ENCODE assay signal across 14 cellular contexts in genomic region chr4:75668596-75668995, GRCh38. TPM values are rescaled to one million over a fixed set of nuclear protein-coding genes. Genes with fewer than 3 reads are reported as not detected.
A peak's percentile ranks its signal among the peaks of the same experiment; 100 is the strongest.
DNase-seq lines count a peak whose midpoint lies in the region; ATAC-seq and TF ChIP-seq lines count a peak whose summit lies in the region.
"Had no signal": no experiment of that assay in that cellular context is flagged by ENCODE, and none has a peak within 500 bp of the region (broad histone marks: within the 10 kb centered on the region; RNA-seq: fewer than 3 reads in every experiment).

No MANE protein-coding gene starts in this region.

- H3K27me3 Mint-ChIP-seq in CD4-positive, alpha-beta T cell, result no peaks in the 10 kb centered on the region
- H3K27me3 Mint-ChIP-seq in activated CD8-positive, alpha-beta T cell treated with anti-CD3 and anti-CD28 coated beads, Interleukin-2, amount 10 ng/mL, durations not matched to agents 7 days and 5 days (ENCODE audit: low read depth), result no peaks in the 10 kb centered on the region
- H3K27me3 Mint-ChIP-seq in naive thymus-derived CD4-positive, alpha-beta T cell, result no peaks in the 10 kb centered on the region
- no peaks in the 10 kb centered on the region for H3K27me3 Mint-ChIP-seq in Caco-2 (ENCODE audit: insufficient read depth, unreplicated experiment)

- intact Hi-C loops in CD4-positive, alpha-beta T cell (cut with DNase I, micrococcal nuclease), result no loop called here
- intact Hi-C loops in naive thymus-derived CD4-positive, alpha-beta T cell (cut with micrococcal nuclease), result loop anchor here in 1 of 2 donors (1.0 kb wide), 1 partner anchor 9 kb away; no protein-coding TSS in a partner anchor
- intact Hi-C loops in Caco-2 (cut with micrococcal nuclease; ENCODE audit: unreplicated experiment), result no loop called here

- peak overlapping the region; percentile 56 for H3K4me3 Mint-ChIP-seq in CD4-positive, alpha-beta T cell
- peak overlapping the region; percentile 23 for H3K4me3 Mint-ChIP-seq in activated CD8-positive, alpha-beta T cell treated with anti-CD3 and anti-CD28 coated beads, Interleukin-2, amount 10 ng/mL, durations not matched to agents 7 days and 5 days
- H3K4me3 Mint-ChIP-seq in naive thymus-derived CD4-positive, alpha-beta T cell, result peak overlapping the region; percentile 45 to 100 (median 60)
- H3K4me3 Mint-ChIP-seq in Caco-2 (ENCODE audit: unreplicated experiment), result no peak overlapping the region

- no peaks in the 10 kb centered on the region for H3K9me2 ChIP-seq in DOHH2 (replicated peaks; ENCODE audit: control insufficient read depth, low read length)

- no peaks in the 10 kb centered on the region for H3K9me3 Mint-ChIP-seq in CD4-positive, alpha-beta T cell
- H3K9me3 Mint-ChIP-seq in activated CD8-positive, alpha-beta T cell treated with anti-CD3 and anti-CD28 coated beads, Interleukin-2, amount 10 ng/mL, durations not matched to agents 7 days and 5 days (ENCODE audit: insufficient read depth), result no peaks in the 10 kb centered on the region
- H3K9me3 Mint-ChIP-seq in naive thymus-derived CD4-positive, alpha-beta T cell, result peaks cover 0 to 7% (median 0%) of the 10 kb centered on the region in 11 donors
- H3K9me3 Mint-ChIP-seq in Caco-2 (ENCODE audit: unreplicated experiment), result no peaks in the 10 kb centered on the region

- H3K36me3 Mint-ChIP-seq in CD4-positive, alpha-beta T cell (ENCODE audit: low read depth), result peaks cover 34% of the 10 kb centered on the region
- H3K36me3 Mint-ChIP-seq in activated CD8-positive, alpha-beta T cell treated with anti-CD3 and anti-CD28 coated beads, Interleukin-2, amount 10 ng/mL, durations not matched to agents 7 days and 5 days (ENCODE audit: low read depth), result peaks cover 47% of the 10 kb centered on the region
- peaks cover 0 to 12% (median 4%) of the 10 kb centered on the region in 5 donors for H3K36me3 Mint-ChIP-seq in naive thymus-derived CD4-positive, alpha-beta T cell
- peaks cover 13% of the 10 kb centered on the region for H3K36me3 Mint-ChIP-seq in Caco-2 (ENCODE audit: insufficient read depth, unreplicated experiment)

- no peak for ATAC-seq in CD4-positive, alpha-beta T cell (ENCODE audit: poor library complexity)
- ATAC-seq in activated CD8-positive, alpha-beta T cell treated with anti-CD3 and anti-CD28 coated beads, Interleukin-2, amount 10 ng/mL, durations not matched to agents 7 days and 5 days, result no peak
- no peak for ATAC-seq in naive thymus-derived CD4-positive, alpha-beta T cell
- ATAC-seq in HG03175 (IDR thresholded peaks at IDR 0.05; ENCODE audit: unreplicated experiment), result no peak
- ATAC-seq: left lung had no signal

- no peaks in the 10 kb centered on the region for H3K27me3 ChIP-seq in CD4-positive, alpha-beta T cell (ENCODE audit: control insufficient read depth, insufficient read depth, low read length)
- H3K27me3 ChIP-seq in DOHH2 (ENCODE audit: control insufficient read depth, low read length) (no peaks in the 10 kb centered on the region), Caco-2 (replicated peaks; ENCODE audit: control insufficient read depth, insufficient read depth, low read length) (no peaks in the 10 kb centered on the region)
- no peaks in the 10 kb centered on the region for H3K27me3 ChIP-seq in naive thymus-derived CD4-positive, alpha-beta T cell (ENCODE audit: control insufficient read depth in 2 of 2, insufficient read depth in 2 of 2, low read length in 2 of 2)
- H3K27me3 ChIP-seq: hepatocyte, left lung, tibial artery had no signal

- no peak for TF ChIP-seq CTCF in CD4-positive, alpha-beta T cell (IDR thresholded peaks at IDR 0.05)
- TF ChIP-seq CTCF in DOHH2 (IDR thresholded peaks at IDR 0.05; ENCODE audit: low read depth, low read length, poor library complexity, severe bottlenecking) (no peak), Caco-2 (IDR thresholded peaks at IDR 0.05; ENCODE audit: insufficient read depth in 1 of 2, low read depth in 1 of 2, low read length in 1 of 2, severe bottlenecking in 1 of 2, unreplicated experiment in 1 of 2) (no peak)

- no peak overlapping the region for H3K4me3 ChIP-seq in DOHH2 (ENCODE audit: low read length)
- H3K4me3 ChIP-seq in naive thymus-derived CD4-positive, alpha-beta T cell (ENCODE audit: low read length), result peak overlapping the region; percentile 5
- H3K4me3 ChIP-seq in Caco-2 (ENCODE audit: low read depth, low read length), result no peak overlapping the region
- H3K4me3 ChIP-seq: hepatocyte, left lung, tibial artery had no signal

- no peaks in the 10 kb centered on the region for H3F3A ChIP-seq in DOHH2 (ENCODE audit: control insufficient read depth, insufficient read depth)

- CTCF ChIA-PET in CD4-positive, alpha-beta T cell (lab: Charles Lee), result interaction anchor here (1.0 to 3.2 kb wide), 2 partner anchors 13 to 56 kb away, joined by 3 to 15 read pairs; partner anchors contain the start of gene USO1
- CTCF ChIA-PET in activated CD8-positive, alpha-beta T cell treated with anti-CD3 and anti-CD28 coated beads, Interleukin-2, amount 10 ng/mL, durations not matched to agents 7 days and 5 days (lab: Charles Lee), result interaction anchor here (0.6 to 6.3 kb wide), 8 partner anchors 9 to 55 kb away, joined by 3 to 35 read pairs (median 9); partner anchors contain the start of gene USO1
- CTCF ChIA-PET in naive thymus-derived CD4-positive, alpha-beta T cell (lab: Charles Lee), result no interaction called here
- CTCF ChIA-PET in Caco-2 (lab: Charles Lee), result interaction anchor here (0.6 kb wide), 1 partner anchor 9 kb away, joined by 4 read pairs; no protein-coding TSS in a partner anchor

- H3K79me2 ChIP-seq in DOHH2 (ENCODE audit: control insufficient read depth, low read length), result peaks cover 95% of the 10 kb centered on the region

- H3K4me2 ChIP-seq in DOHH2 (ENCODE audit: low read length), result peak overlapping the region; percentile 33
- H3K4me2 ChIP-seq: hepatocyte had no signal

- no peak overlapping the region for H3K27ac ChIP-seq in CD4-positive, alpha-beta T cell (ENCODE audit: low read depth, low read length)
- H3K27ac ChIP-seq in DOHH2 (ENCODE audit: low read depth, low read length), result no peak overlapping the region
- peak overlapping the region; percentile 10 for H3K27ac ChIP-seq in naive thymus-derived CD4-positive, alpha-beta T cell (ENCODE audit: low read depth, low read length)
- H3K27ac ChIP-seq: hepatocyte, left lung, tibial artery had no signal

- peaks cover 61% of the 10 kb centered on the region for H3K36me3 ChIP-seq in DOHH2 (ENCODE audit: control insufficient read depth, low read length)
- peaks cover 0 to 10% (median 0%) of the 10 kb centered on the region in 3 experiments for H3K36me3 ChIP-seq in naive thymus-derived CD4-positive, alpha-beta T cell (ENCODE audit: control insufficient read depth in 2 of 3, insufficient read depth in 3 of 3, low read length in 3 of 3)
- no peaks in the 10 kb centered on the region for H3K36me3 ChIP-seq in Caco-2 (ENCODE audit: control insufficient read depth, insufficient read depth, low read length)
- H3K36me3 ChIP-seq: left lung, tibial artery had no signal

- no TSS peak for BruUV-seq in Caco-2 (replicated peaks; lab: Mats Ljungman, UMichigan)

- H3K9me3 ChIP-seq in CD4-positive, alpha-beta T cell (ENCODE audit: control insufficient read depth, low read length), result no peaks in the 10 kb centered on the region
- H3K9me3 ChIP-seq in DOHH2 (ENCODE audit: control insufficient read depth, insufficient read depth, low read length) (no peaks in the 10 kb centered on the region), Caco-2 (no peaks in the 10 kb centered on the region)
- no peaks in the 10 kb centered on the region for H3K9me3 ChIP-seq in naive thymus-derived CD4-positive, alpha-beta T cell (ENCODE audit: control insufficient read depth in 2 of 3, low read length in 3 of 3)
- H3K9me3 ChIP-seq: left lung, tibial artery had no signal

- POLR2A ChIA-PET in CD4-positive, alpha-beta T cell (lab: Charles Lee), result interaction anchor here (0.8 to 10.2 kb wide), 5 partner anchors 21 to 1410 kb away, joined by 3 to 175 read pairs (median 4); partner anchors contain the start of genes RCHY1, THAP6 and USO1
- POLR2A ChIA-PET in activated CD8-positive, alpha-beta T cell treated with anti-CD3 and anti-CD28 coated beads, Interleukin-2, amount 10 ng/mL, durations not matched to agents 7 days and 5 days (lab: Charles Lee), result interaction anchor here (1.1 to 2.9 kb wide), 8 partner anchors 10 to 156 kb away, joined by 3 to 22 read pairs (median 4); partner anchors contain the start of genes CDKL2 and USO1
- POLR2A ChIA-PET in naive thymus-derived CD4-positive, alpha-beta T cell (lab: Charles Lee), result interaction anchor here (1.0 to 8.1 kb wide), 6 partner anchors 10 to 57 kb away, joined by 3 to 148 read pairs (median 8); partner anchors contain the start of gene USO1
- POLR2A ChIA-PET in Caco-2 (lab: Charles Lee), result interaction anchor here (0.9 kb wide), 1 partner anchor 56 kb away, joined by 4 read pairs; the partner anchor contains the start of gene USO1

- H3K27ac Mint-ChIP-seq in CD4-positive, alpha-beta T cell, result peak overlapping the region; percentile 21
- peak overlapping the region; percentile 22 for H3K27ac Mint-ChIP-seq in activated CD8-positive, alpha-beta T cell treated with anti-CD3 and anti-CD28 coated beads, Interleukin-2, amount 10 ng/mL, durations not matched to agents 7 days and 5 days
- H3K27ac Mint-ChIP-seq in naive thymus-derived CD4-positive, alpha-beta T cell, result peak overlapping the region in 7 of 9 donors; percentile 1 to 73 (median 5)
- H3K27ac Mint-ChIP-seq in Caco-2 (ENCODE audit: unreplicated experiment), result no peak overlapping the region

- peaks cover 60% of the 10 kb centered on the region for H4K20me1 ChIP-seq in DOHH2 (ENCODE audit: control insufficient read depth, insufficient read depth, low read depth, low read length)

- H3K4me1 Mint-ChIP-seq in CD4-positive, alpha-beta T cell (ENCODE audit: low read depth), result peaks cover 80% of the 10 kb centered on the region
- H3K4me1 Mint-ChIP-seq in activated CD8-positive, alpha-beta T cell treated with anti-CD3 and anti-CD28 coated beads, Interleukin-2, amount 10 ng/mL, durations not matched to agents 7 days and 5 days (ENCODE audit: low read depth), result peaks cover 65% of the 10 kb centered on the region
- H3K4me1 Mint-ChIP-seq in naive thymus-derived CD4-positive, alpha-beta T cell, result peaks cover 56 to 81% (median 68%) of the 10 kb centered on the region in 7 donors
- peaks cover 9% of the 10 kb centered on the region for H3K4me1 Mint-ChIP-seq in Caco-2 (ENCODE audit: low read depth, unreplicated experiment)

- H3K4me1 ChIP-seq in DOHH2 (ENCODE audit: control insufficient read depth, low read length) (peaks cover 49% of the 10 kb centered on the region), Caco-2 (peaks cover 28% of the 10 kb centered on the region)
- peaks cover 61 to 66% of the 10 kb centered on the region in 2 donors for H3K4me1 ChIP-seq in naive thymus-derived CD4-positive, alpha-beta T cell (ENCODE audit: control insufficient read depth in 2 of 2, insufficient read depth in 2 of 2, low read length in 2 of 2)

- DNase-seq in CD4-positive, alpha-beta T cell, result no peak
- no peak for DNase-seq in activated CD8-positive, alpha-beta T cell treated with anti-CD3 and anti-CD28 coated beads, Interleukin-2, amount 10 ng/mL, durations not matched to agents 7 days and 5 days
- no peak for DNase-seq in naive thymus-derived CD4-positive, alpha-beta T cell
- DNase-seq in Caco-2 (no peak), OCI-M1 (lab: John Stamatoyannopoulos, UW) (no peak)
- DNase-seq: left lung, NCI-H1092, NCI-H2171 treated with DMSO at 0.1 percent for 48 hours, retina, Right ventricle myocardium superior, tibial artery had no signal

RNA-seq across cellular contexts. Expression of gene G3BP2, which starts 4.6 kb away (rescaled TPM):
- 100 to 1,000 TPM; 319 to 322 TPM for total RNA-seq in CD4-positive, alpha-beta T cell
- total RNA-seq in activated CD8-positive, alpha-beta T cell treated with anti-CD3 and anti-CD28 coated beads, Interleukin-2, amount 10 ng/mL, durations not matched to agents 7 days and 5 days, result 100 to 1,000 TPM; 173 to 178 TPM
- 100 to 1,000 TPM; 161 to 299 (median 167) TPM for total RNA-seq in naive thymus-derived CD4-positive, alpha-beta T cell
- polyA plus RNA-seq in naive thymus-derived CD4-positive, alpha-beta T cell, result 100 to 1,000 TPM; 115 TPM
- 187 TPM in 2 replicates for total RNA-seq in Caco-2 (2022)

RNA-seq across cellular contexts. Expression of gene CDKL2, which starts 38.3 kb away (rescaled TPM):
- total RNA-seq in CD4-positive, alpha-beta T cell, result under 1 TPM; 0.38 to 0.92 TPM
- total RNA-seq in activated CD8-positive, alpha-beta T cell treated with anti-CD3 and anti-CD28 coated beads, Interleukin-2, amount 10 ng/mL, durations not matched to agents 7 days and 5 days, result under 1 TPM; 0.45 to 0.60 TPM
- 1 to 10 TPM in 1 of 5 experiments, under 1 TPM in 4; 0.22 to 1.2 (median 0.34) TPM for total RNA-seq in naive thymus-derived CD4-positive, alpha-beta T cell
- under 1 TPM; 0.18 to 0.48 TPM for polyA plus RNA-seq in naive thymus-derived CD4-positive, alpha-beta T cell
- 1.5 and 1.9 TPM in 2 replicates for total RNA-seq in Caco-2 (2022)

RNA-seq across cellular contexts. Expression of gene USO1, which starts 55.8 kb away (rescaled TPM):
- total RNA-seq in CD4-positive, alpha-beta T cell, result 10 to 100 TPM; 10.5 to 10.9 TPM
- 10 to 100 TPM; 32.5 to 37.5 TPM for total RNA-seq in activated CD8-positive, alpha-beta T cell treated with anti-CD3 and anti-CD28 coated beads, Interleukin-2, amount 10 ng/mL, durations not matched to agents 7 days and 5 days
- 10 to 100 TPM; 17.8 to 54.8 (median 35.0) TPM for total RNA-seq in naive thymus-derived CD4-positive, alpha-beta T cell
- 10 to 100 TPM; 23.8 to 27.4 TPM for polyA plus RNA-seq in naive thymus-derived CD4-positive, alpha-beta T cell
- total RNA-seq in Caco-2 (2022), result 55.4 and 59.7 TPM in 2 replicates
